ENCODE assay signal across 11 cellular contexts in the genomic region with DNA sequence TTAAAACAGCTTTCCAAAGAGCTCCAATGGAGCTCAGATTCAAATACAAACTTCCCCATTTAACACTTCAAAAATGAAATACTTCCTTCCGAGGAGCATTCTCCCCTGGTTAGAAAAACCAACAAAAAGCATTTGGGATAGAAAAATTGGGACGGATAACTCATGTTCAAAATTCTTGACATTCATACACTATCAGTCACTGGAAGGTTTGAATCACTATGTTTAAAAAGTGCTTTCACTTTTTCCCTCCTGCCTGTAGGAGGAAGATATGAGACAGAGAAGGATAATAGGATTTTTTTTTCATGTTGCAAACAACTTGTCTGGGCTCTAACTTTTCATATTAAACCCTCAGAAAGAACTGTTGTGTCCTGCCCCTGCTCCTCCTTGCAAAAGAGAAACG.
DNase-seq lines count a peak whose midpoint lies in the region; ATAC-seq, FAIRE-seq and TF ChIP-seq lines count a peak whose summit lies in the region.
"Had no signal": no experiment of that assay in that cellular context is flagged by ENCODE, and none has a peak within 500 bp of the region (broad histone marks: within the 10 kb centered on the region; RNA-seq: fewer than 3 reads in every experiment).

No MANE protein-coding gene starts in this region.

- TF ChIP-seq POLR2A in Peyer's patch (IDR thresholded peaks at IDR 0.05): no peak

- TF ChIP-seq CTCF in brain microvascular endothelial cell (IDR thresholded peaks at IDR 0.05; ENCODE audit: low read depth, low read length, missing control alignments): no peak
- TF ChIP-seq CTCF in Peyer's patch (IDR thresholded peaks at IDR 0.05): peak in 1 of 6 experiments; percentile 3

- H3K27me3 Mint-ChIP-seq in activated CD8-positive, alpha-beta T cell treated with anti-CD3 and anti-CD28 coated beads, Interleukin-2, amount 10 ng/mL, durations not matched to agents 7 days and 5 days (ENCODE audit: low read depth): no peaks in the 10 kb centered on the region

- CTCF ChIA-PET in activated CD8-positive, alpha-beta T cell treated with anti-CD3 and anti-CD28 coated beads, Interleukin-2, amount 10 ng/mL, durations not matched to agents 7 days and 5 days (lab: Charles Lee): no interaction called here

- H3K9me3 ChIP-seq in Peyer's patch: no peaks in the 10 kb centered on the region
- H3K9me3 ChIP-seq: psoas muscle had no signal

- DNase-seq in NCI-H748 (lab: John Stamatoyannopoulos, UW; ENCODE audit: unreplicated experiment) (peak; percentile 35), NCI-H748 treated with DMSO at 0.1 percent for 48 hours (lab: John Stamatoyannopoulos, UW) (no peak), brain microvascular endothelial cell (no peak), iris pigment epithelial cell (ENCODE audit: low read depth) (peak; percentile 79), urothelium cell line (ENCODE audit: low spot score) (peak; percentile 30), Peyer's patch (no peak), midbrain (lab: John Stamatoyannopoulos, UW) (no peak)
- no peak for DNase-seq in activated CD8-positive, alpha-beta T cell treated with anti-CD3 and anti-CD28 coated beads, Interleukin-2, amount 10 ng/mL, durations not matched to agents 7 days and 5 days
- DNase-seq: activated CD4-positive, alpha-beta T cell treated with anti-CD3 and anti-CD28 coated beads for 1 hour; effector CD8-positive, alpha-beta T cell; psoas muscle had no signal

- no peak for ATAC-seq in activated CD8-positive, alpha-beta T cell treated with anti-CD3 and anti-CD28 coated beads, Interleukin-2, amount 10 ng/mL, durations not matched to agents 7 days and 5 days
- ATAC-seq: psoas muscle had no signal

- H3K4me1 Mint-ChIP-seq in activated CD8-positive, alpha-beta T cell treated with anti-CD3 and anti-CD28 coated beads, Interleukin-2, amount 10 ng/mL, durations not matched to agents 7 days and 5 days (ENCODE audit: low read depth): no peaks in the 10 kb centered on the region

- no peaks in the 10 kb centered on the region for H3K36me3 ChIP-seq in brain microvascular endothelial cell (replicated peaks)
- no peaks in the 10 kb centered on the region for H3K36me3 ChIP-seq in Peyer's patch

- H3K27ac Mint-ChIP-seq in activated CD8-positive, alpha-beta T cell treated with anti-CD3 and anti-CD28 coated beads, Interleukin-2, amount 10 ng/mL, durations not matched to agents 7 days and 5 days: no peak overlapping the region

- H3K27me3 ChIP-seq in brain microvascular endothelial cell (replicated peaks) (no peaks in the 10 kb centered on the region), Peyer's patch (no peaks in the 10 kb centered on the region)

- H3K36me3 Mint-ChIP-seq in activated CD8-positive, alpha-beta T cell treated with anti-CD3 and anti-CD28 coated beads, Interleukin-2, amount 10 ng/mL, durations not matched to agents 7 days and 5 days (ENCODE audit: low read depth): no peaks in the 10 kb centered on the region

- peaks cover 4% of the 10 kb centered on the region for H3K9me3 Mint-ChIP-seq in activated CD8-positive, alpha-beta T cell treated with anti-CD3 and anti-CD28 coated beads, Interleukin-2, amount 10 ng/mL, durations not matched to agents 7 days and 5 days (ENCODE audit: insufficient read depth)

- no peak overlapping the region for H3K4me3 ChIP-seq in brain microvascular endothelial cell (ENCODE audit: low read depth, low read length)
- no peak overlapping the region for H3K4me3 ChIP-seq in Peyer's patch
- H3K4me3 ChIP-seq: psoas muscle had no signal

- H3K4me1 ChIP-seq in Peyer's patch: peaks cover 0 to 4% (median 0%) of the 10 kb centered on the region in 4 donors
- H3K4me1 ChIP-seq: psoas muscle had no signal

- no peak for FAIRE-seq in urothelium cell line (lab: Jason Lieb, UNC)

- no peak overlapping the region for H3K4me3 Mint-ChIP-seq in activated CD8-positive, alpha-beta T cell treated with anti-CD3 and anti-CD28 coated beads, Interleukin-2, amount 10 ng/mL, durations not matched to agents 7 days and 5 days

- in situ Hi-C loops in brain microvascular endothelial cell (cut with HindIII; ENCODE audit: low pct_ligation_motif_present, low sequenced_read_pairs): no loop called here

- POLR2A ChIA-PET in activated CD8-positive, alpha-beta T cell treated with anti-CD3 and anti-CD28 coated beads, Interleukin-2, amount 10 ng/mL, durations not matched to agents 7 days and 5 days (lab: Charles Lee): no interaction called here

- H3K27ac ChIP-seq in brain microvascular endothelial cell (peak overlapping the region; percentile 80), Peyer's patch (peak overlapping the region in 1 of 4 donors; percentile 35)
- H3K27ac ChIP-seq: psoas muscle had no signal

Comparison
In these comparisons a context has a peak if more than half of its experiments do, and no peak if none do; other contexts are left out.
1. DNase-seq: peak in NCI-H748 (single experiment), iris pigment epithelial cell (single experiment) and urothelium cell line (single experiment); none in NCI-H748 treated with DMSO at 0.1 percent for 48 hours (single experiment), brain microvascular endothelial cell (single experiment), Peyer's patch (0 of 3), midbrain (single experiment) and activated CD8-positive, alpha-beta T cell treated with anti-CD3 and anti-CD28 coated beads, Interleukin-2, amount 10 ng/mL, durations not matched to agents 7 days and 5 days (single experiment).